ENCODE assay signal across 8 cellular contexts in genomic region chr1:89842547-89843278, GRCh38. TPM values are rescaled to one million over a fixed set of nuclear protein-coding genes. Genes with fewer than 3 reads are reported as not detected.
DNase-seq lines count a peak whose midpoint lies in the region; ATAC-seq lines count a peak whose summit lies in the region.

No MANE protein-coding gene starts in this region.

- H3K9ac ChIP-seq in duodenal mucosa (ENCODE audit: low read depth in 1 of 2, low read length in 2 of 2) (peak overlapping the region; percentile 35 to 65), mucosa of rectum (ENCODE audit: low read depth in 1 of 2, low read length in 2 of 2) (peak overlapping the region; percentile 43 to 72)

- H3K4me1 ChIP-seq in duodenal mucosa (ENCODE audit: control insufficient read depth in 1 of 2, insufficient read depth in 2 of 2, low read length in 2 of 2), result peaks cover 18 to 30% of the 10 kb centered on the region in 2 donors
- peaks cover 7 to 12% of the 10 kb centered on the region in 2 donors for H3K4me1 ChIP-seq in mucosa of rectum (ENCODE audit: control insufficient read depth in 2 of 2, insufficient read depth in 2 of 2, low read length in 2 of 2)

- H3K27ac ChIP-seq in duodenal mucosa (ENCODE audit: low read depth, low read length) (peak overlapping the region; percentile 36), mucosa of rectum (ENCODE audit: low read depth in 2 of 2, low read length in 2 of 2) (peak overlapping the region; percentile 57 to 77)

- DNase-seq in activated CD4-positive, alpha-beta T cell treated with anti-CD3 and anti-CD28 coated beads for 48 hours, result peak; percentile 7
- no peak for DNase-seq in activated CD4-positive, alpha-beta T cell treated with anti-CD3 and anti-CD28 coated beads for 1 hour
- DNase-seq in NCI-H82 treated with DMSO at 0.1 percent for 48 hours (lab: John Stamatoyannopoulos, UW; ENCODE audit: unreplicated experiment), result peak; percentile 20
- DNase-seq in NCI-H1930 (lab: John Stamatoyannopoulos, UW), result no peak
- no peak for DNase-seq in mucosa of gallbladder (ENCODE audit: low spot score)

- H3K27me3 ChIP-seq in duodenal mucosa (ENCODE audit: control insufficient read depth in 1 of 2, insufficient read depth in 2 of 2, low read length in 2 of 2), result no peaks in the 10 kb centered on the region
- H3K27me3 ChIP-seq in mucosa of rectum (ENCODE audit: control insufficient read depth in 2 of 2, insufficient read depth in 2 of 2, low read length in 2 of 2), result no peaks in the 10 kb centered on the region

- H3K36me3 ChIP-seq in duodenal mucosa (ENCODE audit: control insufficient read depth in 1 of 2, insufficient read depth in 2 of 2, low read length in 2 of 2) (peaks cover 0 to under 1% of the 10 kb centered on the region in 2 donors), mucosa of rectum (ENCODE audit: control insufficient read depth in 2 of 2, insufficient read depth in 2 of 2, low read length in 2 of 2) (no peaks in the 10 kb centered on the region)

- ATAC-seq in HG02623 (IDR thresholded peaks at IDR 0.05; ENCODE audit: unreplicated experiment), result peak; percentile 41

- no peaks in the 10 kb centered on the region for H3K9me3 ChIP-seq in duodenal mucosa (ENCODE audit: control insufficient read depth in 1 of 2, low read length in 2 of 2)
- no peaks in the 10 kb centered on the region for H3K9me3 ChIP-seq in mucosa of rectum (ENCODE audit: control insufficient read depth in 2 of 2, low read length in 2 of 2)

- H3K4me3 ChIP-seq in duodenal mucosa (ENCODE audit: low read depth in 1 of 2, low read length in 2 of 2) (peak overlapping the region; percentile 90 to 92), mucosa of rectum (ENCODE audit: low read length in 2 of 2) (peak overlapping the region; percentile 86 to 95)

RNA-seq across cellular contexts. Expression of gene LRRC8D, which starts 21.9 kb away (rescaled TPM):
- total RNA-seq in mucosa of gallbladder, result 26.5 TPM

Comparison
In these comparisons a context has a peak if more than half of its experiments do, and no peak if none do; other contexts are left out.
1. DNase-seq: peak in activated CD4-positive, alpha-beta T cell treated with anti-CD3 and anti-CD28 coated beads for 48 hours (single experiment) and NCI-H82 treated with DMSO at 0.1 percent for 48 hours (single experiment); none in activated CD4-positive, alpha-beta T cell treated with anti-CD3 and anti-CD28 coated beads for 1 hour (single experiment), NCI-H1930 (0 of 2) and mucosa of gallbladder (single experiment).